In genomic region chr1:85090225-85090624, GRCh38 we compare ENCODE assay signal across 16 cellular contexts. TPM values are rescaled to one million over a fixed set of nuclear protein-coding genes. Genes with fewer than 3 reads are reported as not detected.
DNase-seq lines count a peak whose midpoint lies in the region; ATAC-seq and TF ChIP-seq lines count a peak whose summit lies in the region.
"Had no signal": no experiment of that assay in that cellular context is flagged by ENCODE, and none has a peak within 500 bp of the region (broad histone marks: within the 10 kb centered on the region; RNA-seq: fewer than 3 reads in every experiment).

No MANE protein-coding gene starts in this region.

- TF ChIP-seq CTCF in right atrium auricular region (IDR thresholded peaks at IDR 0.05) (no peak), tibial nerve (IDR thresholded peaks at IDR 0.05) (no peak), mammary epithelial cell (conservative IDR thresholded peaks at IDR 0.05 in 1 of 2, IDR thresholded peaks at IDR 0.05 in 1 of 2; ENCODE audit: extremely low read depth in 1 of 2, insufficient read depth in 1 of 2, low read depth in 1 of 2, low read length in 2 of 2) (no peak)

- H3K27me3 ChIP-seq in right atrium auricular region = no peaks in the 10 kb centered on the region
- H3K27me3 ChIP-seq in tibial nerve = no peaks in the 10 kb centered on the region
- H3K27me3 ChIP-seq in mammary epithelial cell (ENCODE audit: insufficient read depth, low read length) = no peaks in the 10 kb centered on the region

- in situ Hi-C loops in mammary epithelial cell (cut with MboI; ENCODE audit: low sequenced_read_pairs in 2 of 2) = no loop called here

- H3K36me3 ChIP-seq in right atrium auricular region = no peaks in the 10 kb centered on the region
- no peaks in the 10 kb centered on the region for H3K36me3 ChIP-seq in tibial nerve
- H3K36me3 ChIP-seq in mammary epithelial cell (ENCODE audit: insufficient read depth, low read length) = no peaks in the 10 kb centered on the region
- H3K36me3 ChIP-seq: HAP-1 had no signal

- intact Hi-C loops in Right ventricle myocardium superior (cut with DNase I) (no loop called here), mammary epithelial cell (cut with micrococcal nuclease) (no loop called here)

- no peak for TF ChIP-seq POLR2A in tibial nerve (IDR thresholded peaks at IDR 0.05)

- H3K9me3 ChIP-seq in right atrium auricular region = no peaks in the 10 kb centered on the region
- H3K9me3 ChIP-seq in tibial nerve = no peaks in the 10 kb centered on the region
- no peaks in the 10 kb centered on the region for H3K9me3 ChIP-seq in mammary epithelial cell (replicated peaks; ENCODE audit: insufficient read depth, low read length)
- H3K9me3 ChIP-seq: HAP-1 had no signal

- no peak for TF ChIP-seq EP300 in tibial nerve (IDR thresholded peaks at IDR 0.05)

- H3K27ac Mint-ChIP-seq in effector memory CD8-positive, alpha-beta T cell = no peak overlapping the region
- H3K27ac Mint-ChIP-seq: CD14-positive monocyte had no signal

- no peaks in the 10 kb centered on the region for H3K9me3 Mint-ChIP-seq in effector memory CD8-positive, alpha-beta T cell
- H3K9me3 Mint-ChIP-seq: CD14-positive monocyte had no signal

- no peak overlapping the region for H3K9ac ChIP-seq in mammary epithelial cell (ENCODE audit: insufficient read depth, low read length)

- no peak overlapping the region for H3K4me3 Mint-ChIP-seq in effector memory CD8-positive, alpha-beta T cell
- H3K4me3 Mint-ChIP-seq: CD14-positive monocyte had no signal

- H3K4me3 ChIP-seq in right atrium auricular region (no peak overlapping the region), tibial nerve (no peak overlapping the region), mammary epithelial cell (replicated peaks in 1 of 3; ENCODE audit: insufficient read depth in 1 of 3, low read depth in 2 of 3, low read length in 3 of 3) (no peak overlapping the region)
- H3K4me3 ChIP-seq: HAP-1 had no signal

- no TSS peak for BruUV-seq in mammary epithelial cell (replicated peaks; lab: Mats Ljungman, UMichigan)

- WGBS in tibial nerve, 2 donors = 90 to 92% methylated on average over 1 of the region's 1 CpG
- 100% methylated on average over 1 of the region's 1 CpG for WGBS in mammary epithelial cell (ENCODE audit: low coverage, missing lambda C conversion rate)

- H3K27me3 Mint-ChIP-seq in effector memory CD8-positive, alpha-beta T cell = peaks cover 0 to 15% of the 10 kb centered on the region in 2 donors

- H3K27ac ChIP-seq in right atrium auricular region (peak overlapping the region in 1 of 2 donors; percentile 58), tibial nerve (no peak overlapping the region), mammary epithelial cell (ENCODE audit: insufficient read depth, low read depth, low read length) (no peak overlapping the region)
- H3K27ac ChIP-seq: 22Rv1 had no signal

- DNase-seq in DMS53 (lab: John Stamatoyannopoulos, UW) (peak; percentile 15), DMS53 treated with DMSO at 0.1 percent for 48 hours (lab: John Stamatoyannopoulos, UW; ENCODE audit: unreplicated experiment) (no peak), Right ventricle myocardium superior (no peak), right atrium auricular region (ENCODE audit: low spot score) (no peak), M059J (ENCODE audit: low read depth) (peak; percentile 15), tibial nerve (ENCODE audit: low spot score in 2 of 2) (no peak), mammary epithelial cell (no peak)
- no peak for DNase-seq in effector memory CD8-positive, alpha-beta T cell
- DNase-seq: Calu3, DMS 273 treated with DMSO at 0.1 percent for 48 hours, DMS79 treated with DMSO at 0.1 percent for 48 hours, EL had no signal

- peak; percentile 80 for ATAC-seq in Right ventricle myocardium superior (ENCODE audit: poor library complexity)
- peak; percentile 51 for ATAC-seq in effector memory CD8-positive, alpha-beta T cell (replicated peaks)

- H4K20me1 ChIP-seq in mammary epithelial cell (ENCODE audit: insufficient read depth, low read length) = no peaks in the 10 kb centered on the region

- no peak overlapping the region for H2AFZ ChIP-seq in mammary epithelial cell (ENCODE audit: low read depth, low read length)

- H3K36me3 Mint-ChIP-seq in effector memory CD8-positive, alpha-beta T cell (ENCODE audit: insufficient read depth) = no peaks in the 10 kb centered on the region
- H3K36me3 Mint-ChIP-seq: CD14-positive monocyte had no signal

- no peaks in the 10 kb centered on the region for H3K79me2 ChIP-seq in mammary epithelial cell (ENCODE audit: insufficient read depth, low read length)

- CTCF ChIA-PET in mammary epithelial cell (lab: Charles Lee; ENCODE audit: low non-redundant PET) = no interaction called here

- dilution Hi-C loops in mammary epithelial cell (cut with HindIII; ENCODE audit: low sequenced_read_pairs) = no loop called here

- H3K4me1 ChIP-seq in right atrium auricular region (no peaks in the 10 kb centered on the region), tibial nerve (no peaks in the 10 kb centered on the region), mammary epithelial cell (ENCODE audit: insufficient read depth, low read length) (peaks cover 30% of the 10 kb centered on the region)
- H3K4me1 ChIP-seq: HAP-1 had no signal

- no peak overlapping the region for H3K4me2 ChIP-seq in mammary epithelial cell (ENCODE audit: insufficient read depth, low read depth, low read length)

- H3K4me1 Mint-ChIP-seq in effector memory CD8-positive, alpha-beta T cell (ENCODE audit: low read depth in 2 of 2) = peaks cover 0 to 2% of the 10 kb centered on the region in 2 donors

RNA-seq across cellular contexts. Expression of gene MCOLN3, which starts 41.9 kb away (rescaled TPM):
- total RNA-seq in Right ventricle myocardium superior (1.7 TPM), right atrium auricular region (1 to 10 TPM; 2.9 to 5.5 TPM), tibial nerve (10 to 100 TPM in 2 of 4 donors, 1 to 10 TPM in 2; 6.5 to 12.9 (median 8.6) TPM), mammary epithelial cell (10 to 100 TPM; 17.0 to 21.2 TPM)
- 2.1 and 4.3 TPM in 2 replicates for total RNA-seq in M059J (2014; rRNA removed; shearing (Covaris generic))
- polyA plus RNA-seq in mammary epithelial cell = 9.4 TPM
- 10.6 TPM for polyA minus RNA-seq in mammary epithelial cell
- total RNA-seq: HT-29 had no signal
- polyA plus RNA-seq: CD14-positive monocyte had no signal

Comparison
In these comparisons a context has a peak if more than half of its experiments do, and no peak if none do; other contexts are left out.
1. DNase-seq: peak in DMS53 (single experiment) and M059J (single experiment); none in DMS53 treated with DMSO at 0.1 percent for 48 hours (single experiment), Right ventricle myocardium superior (single experiment), right atrium auricular region (single experiment), effector memory CD8-positive, alpha-beta T cell (0 of 3), tibial nerve (0 of 2) and mammary epithelial cell (single experiment).